ENCODE assay signal across 8 cellular contexts in the genomic region with DNA sequence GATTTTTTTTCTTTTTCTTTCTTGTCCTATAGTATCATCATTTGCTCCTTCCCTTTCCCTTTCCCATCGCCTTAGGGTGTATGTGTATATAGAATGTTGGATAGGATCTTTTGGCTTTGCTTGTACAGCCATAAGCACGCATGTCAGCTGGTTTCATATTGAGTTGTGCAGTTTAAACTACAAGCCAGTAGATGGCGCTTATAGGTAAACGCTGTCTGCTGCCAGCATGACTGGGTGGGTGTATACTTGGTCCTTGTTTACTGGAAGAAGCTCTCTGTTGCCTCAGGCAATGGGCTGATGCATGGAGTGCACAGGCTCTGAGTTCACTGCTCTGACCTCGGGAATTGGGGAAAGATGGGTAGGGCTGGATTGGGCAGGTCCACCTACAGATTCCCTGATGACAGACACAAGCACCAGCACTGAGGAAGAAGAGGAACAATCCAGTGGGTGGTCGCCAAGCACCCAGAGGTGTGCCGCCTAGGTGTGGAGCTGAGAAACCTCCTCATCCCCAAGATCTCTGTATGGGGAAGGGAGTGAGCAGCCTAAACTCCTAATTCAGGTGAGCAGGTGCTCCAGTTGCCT.
DNase-seq lines count a peak whose midpoint lies in the region; ATAC-seq, FAIRE-seq and TF ChIP-seq lines count a peak whose summit lies in the region.

No MANE protein-coding gene starts in this region.

- TF ChIP-seq POLR2A in GM18505 (IDR thresholded peaks at IDR 0.05; ENCODE audit: borderline replicate concordance, extremely low read depth, insufficient read depth, insufficient read length) (no peak), gastroesophageal sphincter (IDR thresholded peaks at IDR 0.05) (no peak)

- DNase-seq in AG08396 (ENCODE audit: low spot score) (peak; percentile 1), NCI-H1694 (lab: John Stamatoyannopoulos, UW) (peak; percentile 15), bronchial epithelial cell (ENCODE audit: low read depth) (peak; percentile 64), osteocyte (ENCODE audit: extremely low spot score, unreplicated experiment) (no peak), T1000 (lab: John Stamatoyannopoulos, UW) (no peak)

- no peaks in the 10 kb centered on the region for H3K9me3 Mint-ChIP-seq in osteocyte (ENCODE audit: unreplicated experiment)

- H3K36me3 Mint-ChIP-seq in osteocyte (ENCODE audit: unreplicated experiment), result no peaks in the 10 kb centered on the region

- H3K4me3 ChIP-seq in bronchial epithelial cell (ENCODE audit: low read depth, low read length) (no peak overlapping the region), gastroesophageal sphincter (no peak overlapping the region)

- H3K27me3 Mint-ChIP-seq in osteocyte (ENCODE audit: unreplicated experiment), result peaks cover 34% of the 10 kb centered on the region

- FAIRE-seq in bronchial epithelial cell (lab: Jason Lieb, UNC), result peak; percentile 75

- no peak overlapping the region for H3K27ac ChIP-seq in gastroesophageal sphincter

- H3K4me1 Mint-ChIP-seq in osteocyte (ENCODE audit: unreplicated experiment), result no peaks in the 10 kb centered on the region

- no peaks in the 10 kb centered on the region for H3K27me3 ChIP-seq in bronchial epithelial cell (ENCODE audit: control insufficient read depth, insufficient read depth, low read length)
- peaks cover 7% of the 10 kb centered on the region for H3K27me3 ChIP-seq in gastroesophageal sphincter

- no peaks in the 10 kb centered on the region for H3K4me1 ChIP-seq in gastroesophageal sphincter

- TF ChIP-seq EP300 in gastroesophageal sphincter (IDR thresholded peaks at IDR 0.05), result no peak

- no peak overlapping the region for H3K27ac Mint-ChIP-seq in osteocyte (ENCODE audit: unreplicated experiment)

- no peak overlapping the region for H3K4me3 Mint-ChIP-seq in osteocyte (ENCODE audit: unreplicated experiment)

- 38 to 63% methylated on average over 3 to 4 of the region's 7 CpGs for WGBS in gastroesophageal sphincter (ENCODE audit: low coverage in 1 of 2), 2 donors

- no peaks in the 10 kb centered on the region for H3K36me3 ChIP-seq in bronchial epithelial cell (ENCODE audit: control insufficient read depth, insufficient read depth, low read length)
- no peaks in the 10 kb centered on the region for H3K36me3 ChIP-seq in gastroesophageal sphincter

- no peaks in the 10 kb centered on the region for H3K9me3 ChIP-seq in gastroesophageal sphincter

- ATAC-seq in GM18505 (IDR thresholded peaks at IDR 0.05; ENCODE audit: unreplicated experiment), result peak; percentile 96
- ATAC-seq in HG02885 (IDR thresholded peaks at IDR 0.05; ENCODE audit: poor library complexity, unreplicated experiment), result peak; percentile 97
- ATAC-seq in gastroesophageal sphincter, result no peak

- peak; percentile 71 for TF ChIP-seq CTCF in bronchial epithelial cell (IDR thresholded peaks at IDR 0.05; ENCODE audit: insufficient read depth, low read length, severe bottlenecking)
- TF ChIP-seq CTCF in osteocyte (IDR thresholded peaks at IDR 0.05), result peak; percentile 59
- peak in 1 of 4 experiments; percentile 31 for TF ChIP-seq CTCF in gastroesophageal sphincter (IDR thresholded peaks at IDR 0.05)

Comparison
In these comparisons a context has a peak if more than half of its experiments do, and no peak if none do; other contexts are left out.
1. DNase-seq: peak in AG08396 (single experiment), NCI-H1694 (single experiment) and bronchial epithelial cell (single experiment); none in osteocyte (single experiment) and T1000 (single experiment).